In genomic region chr20:64041781-64042771, GRCh38 we compare ENCODE assay signal across 8 cellular contexts. TPM values are rescaled to one million over a fixed set of nuclear protein-coding genes. Genes with fewer than 3 reads are reported as not detected.
DNase-seq lines count a peak whose midpoint lies in the region; ATAC-seq and TF ChIP-seq lines count a peak whose summit lies in the region.

No MANE protein-coding gene starts in this region.

- no peaks in the 10 kb centered on the region for H3K36me3 Mint-ChIP-seq in activated naive CD4-positive, alpha-beta T cell treated with anti-CD3 and anti-CD28 coated beads, Interleukin-2, amount 50 U/mL, for 24 hours
- no peaks in the 10 kb centered on the region for H3K36me3 Mint-ChIP-seq in memory B cell

- TF ChIP-seq CTCF in AG04450 (IDR thresholded peaks at IDR 0.05; ENCODE audit: low read depth, low read length): no peak

- 13 to 14% methylated on average over 43 to 53 of the region's 65 CpGs for WGBS in GM23248 (ENCODE audit: low coverage in 1 of 2, low lambda C conversion rate in 2 of 2, missing lambda C conversion rate in 2 of 2), 2 experiments

- DNase-seq in AG04450 (ENCODE audit: low read depth, low spot score) (no peak), GM23248 (no peak), memory B cell (ENCODE audit: low spot score in 2 of 2) (no peak), DMS114 treated with DMSO at 0.1 percent for 48 hours (lab: John Stamatoyannopoulos, UW; ENCODE audit: unreplicated experiment) (no peak), NCI-H2029 (lab: John Stamatoyannopoulos, UW) (no peak), D341Med (ENCODE audit: low spot score) (no peak)
- no peak for DNase-seq in stimulated activated CD4-positive, alpha-beta T cell treated with anti-CD3 and anti-CD28 coated beads, Interleukin-4, amount 100 ng/mL, for 1 hour

- peaks cover 6% of the 10 kb centered on the region for H3F3A ChIP-seq in GM23248 (ENCODE audit: insufficient read depth)

- POLR2A ChIA-PET in AG04450 (lab: Yijun Ruan, JAX): no interaction called here

- peaks cover 63% of the 10 kb centered on the region for H3K4me1 Mint-ChIP-seq in activated naive CD4-positive, alpha-beta T cell treated with anti-CD3 and anti-CD28 coated beads, Interleukin-2, amount 50 U/mL, for 24 hours
- H3K4me1 Mint-ChIP-seq in memory B cell: peaks cover 5% of the 10 kb centered on the region

- peaks cover 1% of the 10 kb centered on the region for H3K27me3 Mint-ChIP-seq in activated naive CD4-positive, alpha-beta T cell treated with anti-CD3 and anti-CD28 coated beads, Interleukin-2, amount 50 U/mL, for 24 hours
- H3K27me3 Mint-ChIP-seq in memory B cell: peaks cover 16% of the 10 kb centered on the region

- no peaks in the 10 kb centered on the region for H3K9me2 ChIP-seq in GM23248 (ENCODE audit: insufficient read depth)

- H3K27ac ChIP-seq in AG04450 (ENCODE audit: low read depth, low read length) (no peak overlapping the region), GM23248 (no peak overlapping the region)

- H3K4me3 ChIP-seq in AG04450 (ENCODE audit: low read depth, low read length) (peak overlapping the region; percentile 42), GM23248 (peak overlapping the region; percentile 24; the same call in 1 of the 2 replicates)

- CTCF ChIA-PET in AG04450 (lab: Charles Lee): no interaction called here

- peak overlapping the region; percentile 85 for H3K4me3 Mint-ChIP-seq in activated naive CD4-positive, alpha-beta T cell treated with anti-CD3 and anti-CD28 coated beads, Interleukin-2, amount 50 U/mL, for 24 hours
- peak overlapping the region; percentile 83 for H3K4me3 Mint-ChIP-seq in memory B cell

- no peak overlapping the region for H3K4me2 ChIP-seq in GM23248 (ENCODE audit: unreplicated experiment)

- in situ Hi-C loops in GM23248 (cut with MboI): no loop called here

- no peak for ATAC-seq in memory B cell (ENCODE audit: low read depth)

- H3K27ac Mint-ChIP-seq in activated naive CD4-positive, alpha-beta T cell treated with anti-CD3 and anti-CD28 coated beads, Interleukin-2, amount 50 U/mL, for 24 hours: peak overlapping the region; percentile 92
- H3K27ac Mint-ChIP-seq in memory B cell: no peak overlapping the region

- no peaks in the 10 kb centered on the region for H4K20me1 ChIP-seq in GM23248 (ENCODE audit: insufficient read depth)

- H3K9me3 ChIP-seq in AG04450 (ENCODE audit: control insufficient read depth, insufficient read depth, low read length) (no peaks in the 10 kb centered on the region), GM23248 (ENCODE audit: low read depth) (no peaks in the 10 kb centered on the region)

- H3K4me1 ChIP-seq in GM23248 (ENCODE audit: insufficient read depth): peaks cover 8% of the 10 kb centered on the region; the same call in 1 of the 2 replicates

- H3K9ac ChIP-seq in GM23248: no peak overlapping the region

- H3K79me2 ChIP-seq in GM23248 (ENCODE audit: insufficient read depth): no peaks in the 10 kb centered on the region

- H2AFZ ChIP-seq in GM23248: peak overlapping the region; percentile 37; the same call in 1 of the 2 replicates

- no peaks in the 10 kb centered on the region for H3K36me3 ChIP-seq in GM23248 (ENCODE audit: low read depth)

- H3K27me3 ChIP-seq in AG04450 (ENCODE audit: control insufficient read depth, insufficient read depth, low read length) (peaks cover 73% of the 10 kb centered on the region), GM23248 (replicated peaks; ENCODE audit: insufficient read depth) (peaks cover 31% of the 10 kb centered on the region)

- H3K9me3 Mint-ChIP-seq in activated naive CD4-positive, alpha-beta T cell treated with anti-CD3 and anti-CD28 coated beads, Interleukin-2, amount 50 U/mL, for 24 hours: no peaks in the 10 kb centered on the region
- no peaks in the 10 kb centered on the region for H3K9me3 Mint-ChIP-seq in memory B cell

RNA-seq across cellular contexts. Expression of gene C20orf204, which starts 6.1 kb away (rescaled TPM):
- polyA plus RNA-seq in AG04450 (2011; rRNA removed): 0.01 and 0.07 TPM in 2 replicates
- 0.41 and 0.48 TPM in 2 replicates for polyA minus RNA-seq in AG04450 (2011; rRNA and poly(A)+ RNA removed)
- total RNA-seq in GM23248 (2014; rRNA removed; shearing (Covaris generic)): 0.32 and 0.51 TPM in 2 replicates
- 0.09 and 0.14 TPM in 2 replicates for polyA plus RNA-seq in GM23248 (2016; fragmentation: Nextera tagmentation; extraction: Ambion mirVana)

RNA-seq across cellular contexts. Expression of gene SOX18, which starts 7.4 kb away (rescaled TPM):
- polyA plus RNA-seq in AG04450 (2011; rRNA removed) (not detected in 2 replicates), GM23248 (2016; fragmentation: Nextera tagmentation; extraction: Ambion mirVana) (not detected in 2 replicates)
- not detected in 2 replicates for polyA minus RNA-seq in AG04450 (2011; rRNA and poly(A)+ RNA removed)
- not detected in 2 replicates for total RNA-seq in GM23248 (2014; rRNA removed; shearing (Covaris generic))

RNA-seq across cellular contexts. Expression of gene TCEA2, which starts 20.9 kb away (rescaled TPM):
- polyA plus RNA-seq in AG04450 (2011; rRNA removed) (12.8 and 18.0 TPM in 2 replicates), GM23248 (2016; fragmentation: Nextera tagmentation; extraction: Ambion mirVana) (67.9 and 70.7 TPM in 2 replicates)
- 11.7 and 19.6 TPM in 2 replicates for polyA minus RNA-seq in AG04450 (2011; rRNA and poly(A)+ RNA removed)
- total RNA-seq in GM23248 (2014; rRNA removed; shearing (Covaris generic)): 34.3 and 39.2 TPM in 2 replicates

RNA-seq across cellular contexts. Expression of gene RGS19, which starts 37.2 kb away (rescaled TPM):
- polyA plus RNA-seq in AG04450 (2011; rRNA removed): 7.5 and 9.3 TPM in 2 replicates
- 5.5 and 8.3 TPM in 2 replicates for polyA minus RNA-seq in AG04450 (2011; rRNA and poly(A)+ RNA removed)
- total RNA-seq in GM23248 (2014; rRNA removed; shearing (Covaris generic)): 7.0 and 13.2 TPM in 2 replicates
- 18.7 and 20.9 TPM in 2 replicates for polyA plus RNA-seq in GM23248 (2016; fragmentation: Nextera tagmentation; extraction: Ambion mirVana)

RNA-seq across cellular contexts. Expression of gene OPRL1, which starts 37.8 kb away (rescaled TPM):
- polyA plus RNA-seq in AG04450 (2011; rRNA removed): 0.86 and 1.1 TPM in 2 replicates
- 1.2 and 1.7 TPM in 2 replicates for polyA minus RNA-seq in AG04450 (2011; rRNA and poly(A)+ RNA removed)
- 0.86 and 1.1 TPM in 2 replicates for total RNA-seq in GM23248 (2014; rRNA removed; shearing (Covaris generic))
- 0.35 and 0.53 TPM in 2 replicates for polyA plus RNA-seq in GM23248 (2016; fragmentation: Nextera tagmentation; extraction: Ambion mirVana)
